In the genomic region with DNA sequence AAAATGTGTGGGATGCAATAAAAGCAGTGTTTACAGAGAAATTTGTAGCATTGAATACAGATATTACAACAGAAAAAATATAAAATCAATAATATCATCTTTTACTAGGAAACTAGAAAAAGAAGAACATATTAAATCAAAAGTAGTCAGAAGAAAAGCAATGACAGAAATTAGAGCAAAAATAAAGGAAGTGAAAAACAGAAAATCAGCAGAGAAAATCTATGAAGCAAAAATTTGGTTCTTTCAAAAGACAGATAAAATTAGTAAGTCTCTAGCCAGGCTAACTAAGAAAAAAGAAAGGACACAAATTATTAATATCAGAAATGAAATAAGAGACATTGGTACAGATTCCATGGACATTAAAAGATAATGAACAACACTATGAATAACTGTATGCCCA, we compare ENCODE assay signal across 15 cellular contexts.
DNase-seq lines count a peak whose midpoint lies in the region; ATAC-seq, FAIRE-seq and TF ChIP-seq lines count a peak whose summit lies in the region.
"Had no signal": no experiment of that assay in that cellular context is flagged by ENCODE, and none has a peak within 500 bp of the region (broad histone marks: within the 10 kb centered on the region; RNA-seq: fewer than 3 reads in every experiment).

No MANE protein-coding gene starts in this region.

- TF ChIP-seq POLR2A in GM12891 (IDR thresholded peaks at IDR 0.05; ENCODE audit: low read depth, low read length): no peak

- H3K27ac Mint-ChIP-seq in activated CD4-positive, alpha-beta T cell treated with anti-CD3 and anti-CD28 coated beads for 36 hours: no peak overlapping the region
- H3K27ac Mint-ChIP-seq: CD4-positive, CD25-positive, alpha-beta regulatory T cell had no signal

- no peaks in the 10 kb centered on the region for H3K36me3 Mint-ChIP-seq in activated CD4-positive, alpha-beta T cell treated with anti-CD3 and anti-CD28 coated beads for 36 hours (ENCODE audit: low read depth)
- H3K36me3 Mint-ChIP-seq: CD4-positive, CD25-positive, alpha-beta regulatory T cell had no signal

- intact Hi-C loops in activated CD4-positive, alpha-beta T cell treated with anti-CD3 and anti-CD28 coated beads for 36 hours (cut with DNase I, micrococcal nuclease): no loop called here

- H3K4me3 Mint-ChIP-seq in activated CD4-positive, alpha-beta T cell treated with anti-CD3 and anti-CD28 coated beads for 36 hours: no peak overlapping the region

- no peak for FAIRE-seq in GM12891 (lab: Jason Lieb, UNC)
- FAIRE-seq: GM19239, H54 had no signal

- H3K4me1 Mint-ChIP-seq in activated CD4-positive, alpha-beta T cell treated with anti-CD3 and anti-CD28 coated beads for 36 hours: no peaks in the 10 kb centered on the region

- no peak for ATAC-seq in activated CD4-positive, alpha-beta T cell treated with anti-CD3 and anti-CD28 coated beads for 36 hours
- ATAC-seq: HCT116 had no signal

- peaks cover 28% of the 10 kb centered on the region for H3K27me3 Mint-ChIP-seq in activated CD4-positive, alpha-beta T cell treated with anti-CD3 and anti-CD28 coated beads for 36 hours

- no peaks in the 10 kb centered on the region for H3K9me3 Mint-ChIP-seq in activated CD4-positive, alpha-beta T cell treated with anti-CD3 and anti-CD28 coated beads for 36 hours (ENCODE audit: low read depth)

- CTCF ChIA-PET in activated CD4-positive, alpha-beta T cell treated with anti-CD3 and anti-CD28 coated beads for 36 hours (lab: Charles Lee): no interaction called here

- DNase-seq in GM12891 (ENCODE audit: insufficient read length, low spot score) (no peak), MV-4-11 (lab: John Stamatoyannopoulos, UW) (peak; percentile 69), germinal center (ENCODE audit: low spot score) (peak; percentile 16), A172 (ENCODE audit: low spot score) (no peak), middle frontal gyrus (ENCODE audit: extremely low spot score, low spot score) (no peak)
- DNase-seq in activated CD4-positive, alpha-beta T cell treated with anti-CD3 and anti-CD28 coated beads for 36 hours: no peak
- DNase-seq in NK-92 treated with Interleukin-12 subunit alpha and Interleukin-12 subunit beta, amount 100 ng/mL, for 24 hours (lab: John Stamatoyannopoulos, UW): no peak
- DNase-seq: CD4-positive, CD25-positive, alpha-beta regulatory T cell; DMS53; GM23248; IMR-90; KBM-7 had no signal

- POLR2A ChIA-PET in activated CD4-positive, alpha-beta T cell treated with anti-CD3 and anti-CD28 coated beads for 36 hours (lab: Charles Lee): no interaction called here

TF ChIP-seq in GM12891, 5 proteins besides CTCF, POLR2A, EP300 and RAD21:
- TF ChIP-seq SPI1 (IDR thresholded peaks at IDR 0.05; ENCODE audit: low read depth, low read length): peak; percentile 68; the same call in 1 of the 2 replicates
- no peak for TF ChIP-seq POU2F2 (IDR thresholded peaks at IDR 0.05; ENCODE audit: low read depth, low read length)
- no peak for TF ChIP-seq PAX5 (IDR thresholded peaks at IDR 0.05; ENCODE audit: insufficient read depth, low read length, severe bottlenecking)
- TF ChIP-seq TAF1 (IDR thresholded peaks at IDR 0.05; ENCODE audit: low read depth, low read length): no peak
- TF ChIP-seq POLR2AphosphoS5 (IDR thresholded peaks at IDR 0.05; ENCODE audit: low read depth, low read length): no peak

Comparison
In these comparisons a context has a peak if more than half of its experiments do, and no peak if none do; other contexts are left out.
1. DNase-seq: peak in MV-4-11 (single experiment) and germinal center (single experiment); none in GM12891 (single experiment), A172 (single experiment), activated CD4-positive, alpha-beta T cell treated with anti-CD3 and anti-CD28 coated beads for 36 hours (single experiment), NK-92 treated with Interleukin-12 subunit alpha and Interleukin-12 subunit beta, amount 100 ng/mL, for 24 hours (single experiment) and middle frontal gyrus (single experiment).